Comparison of ENCODE assay signal across 1 cellular context in genomic region chr12:49057888-49058287, GRCh38.
TF ChIP-seq lines count a peak whose summit lies in the region.

No MANE protein-coding gene starts in this region.

TF ChIP-seq in IMR-90, 13 proteins besides CTCF, POLR2A, EP300 and RAD21:
- TF ChIP-seq SMC3 (IDR thresholded peaks at IDR 0.05; ENCODE audit: low read depth, low read length) (no peak), NFE2L2 (IDR thresholded peaks at IDR 0.05; ENCODE audit: low read depth, low read length) (no peak), MAZ (IDR thresholded peaks at IDR 0.05; ENCODE audit: borderline replicate concordance, low read depth, low read length) (no peak), USF2 (IDR thresholded peaks at IDR 0.05; ENCODE audit: low read depth, low read length) (no peak), CEBPB (IDR thresholded peaks at IDR 0.05; ENCODE audit: low read depth, low read length) (no peak), MAFK (IDR thresholded peaks at IDR 0.05; ENCODE audit: low read depth, low read length) (no peak), BHLHE40 (IDR thresholded peaks at IDR 0.05; ENCODE audit: low read depth, low read length) (no peak), RFX5 (IDR thresholded peaks at IDR 0.05; ENCODE audit: low read depth, low read length) (no peak), ELK1 (IDR thresholded peaks at IDR 0.05; ENCODE audit: borderline replicate concordance, low read depth, low read length) (no peak), MXI1 (IDR thresholded peaks at IDR 0.05; ENCODE audit: borderline replicate concordance, low read depth, low read length) (no peak), FOS (IDR thresholded peaks at IDR 0.05; ENCODE audit: low read depth, low read length) (no peak), CHD1 (IDR thresholded peaks at IDR 0.05; ENCODE audit: low read depth, low read length) (no peak), RCOR1 (IDR thresholded peaks at IDR 0.05; ENCODE audit: insufficient replicate concordance, low read length) (no peak)
